8 cellular contexts compared by ENCODE assay signal in the genomic region with DNA sequence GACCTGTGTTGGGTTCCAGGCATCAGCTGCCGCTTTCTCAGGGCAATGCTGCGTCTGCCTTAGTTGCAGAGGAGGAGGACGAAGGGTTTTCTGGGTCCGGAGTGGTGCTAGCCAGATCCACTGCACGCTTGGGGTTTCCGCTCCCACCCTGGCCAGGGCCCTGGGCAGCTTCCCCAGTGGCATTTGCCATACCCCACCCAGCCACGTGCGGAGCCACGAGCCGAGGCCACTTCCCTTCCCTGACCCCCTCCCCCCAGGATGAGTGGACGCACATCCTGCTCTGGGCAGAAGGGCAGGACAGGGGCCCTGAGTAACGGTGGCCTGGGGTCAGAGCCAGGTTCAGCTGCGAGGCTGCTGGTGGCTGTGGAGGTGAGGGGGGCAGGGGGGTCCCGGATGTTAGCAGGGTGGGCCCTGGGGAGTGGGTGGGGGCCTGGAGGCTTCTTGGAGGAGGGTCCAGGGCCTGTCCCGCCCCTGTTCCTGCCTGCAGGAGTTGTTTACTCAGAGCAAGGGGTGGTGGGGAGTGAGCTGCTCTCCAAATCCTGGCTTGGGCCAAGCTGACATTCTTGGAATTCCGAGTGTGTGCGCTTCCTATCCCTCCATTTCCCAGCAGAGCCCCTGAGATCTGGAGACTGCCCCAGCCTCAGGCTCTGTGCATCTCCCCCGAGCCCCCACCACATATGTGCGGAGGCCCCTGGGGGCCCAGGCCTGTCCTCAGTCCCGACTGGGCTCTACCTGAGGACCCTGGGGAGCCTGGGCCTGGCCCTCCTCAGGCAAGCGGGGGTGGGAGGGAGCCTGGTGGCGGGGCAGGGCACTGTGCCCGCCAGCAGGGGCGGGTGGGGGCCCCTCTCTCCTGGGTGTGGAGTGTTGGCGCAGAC. TPM values are rescaled to one million over a fixed set of nuclear protein-coding genes. Genes with fewer than 3 reads are reported as not detected.
A peak's percentile ranks its signal among the peaks of the same experiment; 100 is the strongest.
DNase-seq lines count a peak whose midpoint lies in the region; ATAC-seq, FAIRE-seq and TF ChIP-seq lines count a peak whose summit lies in the region.

No MANE protein-coding gene starts in this region.

- CTCF ChIA-PET in Caco-2 (lab: Charles Lee) (interaction anchor here (0.5 to 1.3 kb wide), 5 partner anchors 10 to 846 kb away, joined by 3 to 5 read pairs (median 4); no protein-coding TSS in a partner anchor), K562 (lab: Yijun Ruan, JAX; ENCODE audit: low intra/inter-chr PET ratio) (no interaction called here)

- POLR2A ChIA-PET in Caco-2 (lab: Charles Lee) (interaction anchor here (0.6 to 1.2 kb wide), 2 partner anchors 10 to 35 kb away, joined by 4 read pairs; a partner anchor contains a TSS), K562 (lab: Yijun Ruan, JAX) (interaction anchor here (0.7 to 5.2 kb wide), 5 partner anchors 11 to 166 kb away, joined by 3 to 36 read pairs (median 4); a partner anchor contains a TSS)

- peaks cover 52% of the 10 kb centered on the region for H3K36me3 Mint-ChIP-seq in Caco-2 (ENCODE audit: insufficient read depth, unreplicated experiment)

- no peaks in the 10 kb centered on the region; the same call in 1 of the 2 replicates for H4K20me1 ChIP-seq in K562 (replicated peaks; ENCODE audit: control insufficient read depth, insufficient read depth, low read length)

- peaks cover 4% of the 10 kb centered on the region for H3K9me1 ChIP-seq in K562 (ENCODE audit: control insufficient read depth, insufficient read depth, low read length)

- 35% methylated on average over 17 of the region's 25 CpGs for WGBS in K562 (ENCODE audit: insufficient coverage, low coverage, missing lambda C conversion rate)

- TF ChIP-seq CTCF in Caco-2 (IDR thresholded peaks at IDR 0.05; ENCODE audit: insufficient read depth in 1 of 2, low read depth in 1 of 2, low read length in 1 of 2, severe bottlenecking in 1 of 2, unreplicated experiment in 1 of 2): peak in 1 of 2 experiments; percentile 5
- TF ChIP-seq CTCF in LNCaP clone FGC (IDR thresholded peaks at IDR 0.05; ENCODE audit: control insufficient read depth, extremely low read depth, insufficient read depth): no peak
- TF ChIP-seq CTCF in K562 (IDR thresholded peaks at IDR 0.05 in 2 of 3, conservative IDR thresholded peaks at IDR 0.05 in 1 of 3; ENCODE audit: insufficient read depth in 2 of 3, low read depth in 1 of 3, low read length in 3 of 3): no peak

- no peak for TF ChIP-seq EP300 in K562 (IDR thresholded peaks at IDR 0.05; ENCODE audit: low read length)

- H3K27me3 Mint-ChIP-seq in Caco-2 (ENCODE audit: insufficient read depth, unreplicated experiment): no peaks in the 10 kb centered on the region

- H3K27ac ChIP-seq in K562 (ENCODE audit: extremely low read depth, low read depth, low read length): peak overlapping the region; percentile 98; the same call in 2 of the 3 replicates

- peak overlapping the region; percentile 90 for H3K4me3 Mint-ChIP-seq in Caco-2 (ENCODE audit: unreplicated experiment)

- H3K4me3 ChIP-seq in Caco-2 (ENCODE audit: low read depth, low read length) (peak overlapping the region; percentile 68), LNCaP clone FGC (ENCODE audit: low read depth, low read length) (peak overlapping the region; percentile 96), K562 (peak overlapping the region; percentile 98), iPS-15b (ENCODE audit: low read depth, low read length) (peak overlapping the region; percentile 78), skeletal muscle cell (ENCODE audit: low read depth, low read length) (peak overlapping the region; percentile 96)

- no peak for TF ChIP-seq RAD21 in K562 (CRISPR knock-in tag; conservative IDR thresholded peaks at IDR 0.05 in 1 of 2, IDR thresholded peaks at IDR 0.05 in 1 of 2)

- peaks cover 12% of the 10 kb centered on the region for H3K4me1 Mint-ChIP-seq in Caco-2 (ENCODE audit: low read depth, unreplicated experiment)

- BruUV-seq in Caco-2 (replicated peaks; lab: Mats Ljungman, UMichigan) (no TSS peak), K562 (replicated peaks; lab: Mats Ljungman, UMichigan) (TSS peak; percentile 36)

- H3K4me1 ChIP-seq in Caco-2 (peaks cover 34% of the 10 kb centered on the region), K562 (replicated peaks in 1 of 2; ENCODE audit: control insufficient read depth in 2 of 2, insufficient read depth in 2 of 2, low read length in 2 of 2) (peaks cover 27 to 83% of the 10 kb centered on the region in 2 experiments), iPS-15b (ENCODE audit: control insufficient read depth, insufficient read depth, low read length) (peaks cover 17% of the 10 kb centered on the region)

- ATAC-seq in K562 (no peak), HG02852 (IDR thresholded peaks at IDR 0.05; ENCODE audit: unreplicated experiment) (no peak)

- no peaks in the 10 kb centered on the region for H3K9me3 ChIP-seq in Caco-2
- H3K9me3 ChIP-seq in K562 (replicated peaks; ENCODE audit: control insufficient read depth, insufficient read depth, low read depth, low read length): no peaks in the 10 kb centered on the region
- no peaks in the 10 kb centered on the region for H3K9me3 ChIP-seq in iPS-15b (ENCODE audit: control insufficient read depth, insufficient read depth, low read length)

- DNase-seq in Caco-2 (peak; percentile 79 to 86), LNCaP clone FGC (ENCODE audit: low read depth) (no peak), K562 (ENCODE audit: extremely low read depth in 1 of 4, low spot score in 3 of 4) (peak; percentile 49 to 68 (median 58)), skeletal muscle cell (ENCODE audit: low read depth) (peak; percentile 82), Kasumi-1 (lab: John Stamatoyannopoulos, UW) (no peak), NCI-H774 (lab: John Stamatoyannopoulos, UW) (no peak)

- no peak for TF ChIP-seq POLR2A in K562 (conservative IDR thresholded peaks at IDR 0.05)

- H3K9ac ChIP-seq in K562 (ENCODE audit: insufficient read depth in 1 of 2, low read depth in 2 of 2, low read length in 2 of 2) (peak overlapping the region; percentile 91 to 93; a peak in 3 of 4 replicates), iPS-15b (ENCODE audit: low read depth, low read length) (peak overlapping the region; percentile 70)

- no peak for FAIRE-seq in K562 (lab: Jason Lieb, UNC)

- no peak overlapping the region for H2AFZ ChIP-seq in K562 (ENCODE audit: low read depth, low read length)

- intact Hi-C loops in Caco-2 (cut with micrococcal nuclease; ENCODE audit: unreplicated experiment) (loop anchor here (1.0 kb wide), 1 partner anchor 11 kb away; no protein-coding TSS in a partner anchor), K562 (cut with micrococcal nuclease) (loop anchor here (2.0 to 10.0 kb wide), 2 partner anchors 35 to 71 kb away; a partner anchor contains a TSS)

- in situ Hi-C loops in K562 (cut with MboI): no loop called here

- H3K79me2 ChIP-seq in K562 (ENCODE audit: control insufficient read depth, insufficient read depth, low read length): peaks cover 46% of the 10 kb centered on the region

- H3K27ac Mint-ChIP-seq in Caco-2 (ENCODE audit: unreplicated experiment): peak overlapping the region; percentile 88

- peak overlapping the region; percentile 60 for H3K4me2 ChIP-seq in K562 (ENCODE audit: insufficient read depth, low read length)

- H3K36me3 ChIP-seq in Caco-2 (ENCODE audit: control insufficient read depth, insufficient read depth, low read length) (peaks cover 3% of the 10 kb centered on the region), K562 (ENCODE audit: control insufficient read depth, insufficient read depth, low read length) (peaks cover 23% of the 10 kb centered on the region; the same call in 1 of the 3 replicates), iPS-15b (ENCODE audit: control insufficient read depth, insufficient read depth, low read length) (peaks cover 14% of the 10 kb centered on the region)

- H3K27me3 ChIP-seq in Caco-2 (replicated peaks; ENCODE audit: control insufficient read depth, insufficient read depth, low read length) (no peaks in the 10 kb centered on the region), K562 (ENCODE audit: control insufficient read depth in 2 of 2, insufficient read depth in 2 of 2, low read length in 2 of 2) (no peaks in the 10 kb centered on the region), iPS-15b (ENCODE audit: control insufficient read depth, insufficient read depth, low read length) (no peaks in the 10 kb centered on the region)

- no peaks in the 10 kb centered on the region for H3K9me3 Mint-ChIP-seq in Caco-2 (ENCODE audit: unreplicated experiment)

RNA-seq across cellular contexts. Expression of a gene that starts 1.4 kb away (rescaled TPM):
- total RNA-seq in Caco-2 (2022) (84.5 and 95.9 TPM in 2 replicates), K562 (2014; rRNA removed) (23.1 and 40.5 TPM in 2 replicates), K562 (2014; rRNA removed; fragmentation: Illumina TruSeq; extraction: Trizol) (2.3 and 3.8 TPM in 2 replicates), K562 (2015; rRNA removed; fragmentation: Illumina TruSeq; extraction: Trizol) (15.7 and 16.7 TPM in 2 replicates), K562 (2021) (27.6 and 28.3 TPM in 2 replicates)
- 19.4 and 74.3 TPM in 2 replicates for total RNA-seq in K562 (2011; cell fraction: chromatin; rRNA removed; ENCODE audit: low replicate concordance)
- 78.6 and 92.9 TPM in 2 replicates for total RNA-seq in K562 (2011; cell fraction: nucleolus; rRNA removed)
- total RNA-seq in K562 (2011; cell fraction: nucleoplasm; rRNA removed): 32.7 and 41.1 TPM in 2 replicates
- polyA plus RNA-seq in K562 (2011; rRNA removed) (21.5 and 42.1 TPM in 2 replicates), K562 (2014; fragmentation: Illumina TruSeq; extraction: Trizol) (5.6 and 19.8 TPM in 2 replicates), K562 (2014; fragmentation: Nextera tagmentation; extraction: Ambion mirVana) (1 to 10 TPM in 1 of 2 experiments, under 1 TPM in 1; 0.07 to 2.4 TPM), K562 (2014; rRNA removed) (31.0 and 33.0 TPM in 2 replicates)
- polyA plus RNA-seq in K562 (2011; cell fraction: cytosol; rRNA removed): 46.2 and 103 TPM in 2 replicates
- 108 and 187 TPM in 2 replicates for polyA plus RNA-seq in K562 (2011; cell fraction: nucleus; rRNA removed)
- polyA plus RNA-seq in K562 (2012): 26.1 and 35.7 TPM in 2 replicates
- 6.9 and 10.4 TPM in 2 replicates for polyA minus RNA-seq in K562 (2011; rRNA and poly(A)+ RNA removed)
- polyA minus RNA-seq in K562 (2011; cell fraction: cytosol; rRNA and poly(A)+ RNA removed): 27.9 and 34.5 TPM in 2 replicates
- 18.6 and 21.2 TPM in 2 replicates for polyA minus RNA-seq in K562 (2011; cell fraction: nucleus; rRNA and poly(A)+ RNA removed)

RNA-seq across cellular contexts. Expression of a gene that starts 1.7 kb away (rescaled TPM):
- total RNA-seq in Caco-2 (2022) (139 and 141 TPM in 2 replicates), K562 (2014; rRNA removed) (688 and 1,043 TPM in 2 replicates), K562 (2014; rRNA removed; fragmentation: Illumina TruSeq; extraction: Trizol) (21.4 and 38.3 TPM in 2 replicates), K562 (2015; rRNA removed; fragmentation: Illumina TruSeq; extraction: Trizol) (170 and 171 TPM in 2 replicates), K562 (2021) (217 and 237 TPM in 2 replicates)
- total RNA-seq in K562 (2011; cell fraction: chromatin; rRNA removed; ENCODE audit: low replicate concordance): 11.3 and 43.7 TPM in 2 replicates
- 55.9 and 78.4 TPM in 2 replicates for total RNA-seq in K562 (2011; cell fraction: nucleolus; rRNA removed)
- total RNA-seq in K562 (2011; cell fraction: nucleoplasm; rRNA removed): 39.7 and 45.6 TPM in 2 replicates
- polyA plus RNA-seq in K562 (2011; rRNA removed) (40.7 and 91.6 TPM in 2 replicates), K562 (2014; fragmentation: Illumina TruSeq; extraction: Trizol) (48.1 and 191 TPM in 2 replicates), K562 (2014; fragmentation: Nextera tagmentation; extraction: Ambion mirVana) (100 to 1,000 TPM in 1 of 2 experiments, 10 to 100 TPM in 1; 97.7 to 108 TPM), K562 (2014; rRNA removed) (350 and 635 TPM in 2 replicates)
- polyA plus RNA-seq in K562 (2011; cell fraction: cytosol; rRNA removed): 76.1 and 201 TPM in 2 replicates
- 112 and 200 TPM in 2 replicates for polyA plus RNA-seq in K562 (2011; cell fraction: nucleus; rRNA removed)
- 226 and 569 TPM in 2 replicates for polyA plus RNA-seq in K562 (2012)
- polyA minus RNA-seq in K562 (2011; rRNA and poly(A)+ RNA removed): 35.2 and 74.3 TPM in 2 replicates
- 127 and 132 TPM in 2 replicates for polyA minus RNA-seq in K562 (2011; cell fraction: cytosol; rRNA and poly(A)+ RNA removed)
- 29.1 and 33.3 TPM in 2 replicates for polyA minus RNA-seq in K562 (2011; cell fraction: nucleus; rRNA and poly(A)+ RNA removed)

RNA-seq across cellular contexts. Expression of a gene that starts 11.3 kb away (rescaled TPM):
- 268 and 302 TPM in 2 replicates for total RNA-seq in Caco-2 (2022)
- 104 and 449 TPM in 2 replicates for total RNA-seq in K562 (2011; cell fraction: chromatin; rRNA removed; ENCODE audit: low replicate concordance)
- 583 and 614 TPM in 2 replicates for total RNA-seq in K562 (2011; cell fraction: nucleolus; rRNA removed)
- 235 and 299 TPM in 2 replicates for total RNA-seq in K562 (2011; cell fraction: nucleoplasm; rRNA removed)
- 141 and 185 TPM in 2 replicates for total RNA-seq in K562 (2014; rRNA removed)
- total RNA-seq in K562 (2014; rRNA removed; fragmentation: Illumina TruSeq; extraction: Trizol): 40.0 and 65.9 TPM in 2 replicates
- total RNA-seq in K562 (2015; rRNA removed; fragmentation: Illumina TruSeq; extraction: Trizol): 121 and 140 TPM in 2 replicates
- total RNA-seq in K562 (2021): 187 and 189 TPM in 2 replicates
- polyA plus RNA-seq in K562 (2011; rRNA removed): 179 and 218 TPM in 2 replicates
- polyA plus RNA-seq in K562 (2011; cell fraction: cytosol; rRNA removed): 332 and 568 TPM in 2 replicates
- polyA plus RNA-seq in K562 (2011; cell fraction: nucleus; rRNA removed): 363 and 514 TPM in 2 replicates
- 181 and 228 TPM in 2 replicates for polyA plus RNA-seq in K562 (2012)
- polyA plus RNA-seq in K562 (2014; fragmentation: Illumina TruSeq; extraction: Trizol): 95.6 and 190 TPM in 2 replicates
- polyA plus RNA-seq in K562 (2014; fragmentation: Nextera tagmentation; extraction: Ambion mirVana): 1 to 10 TPM; 2.3 to 6.5 TPM
- polyA plus RNA-seq in K562 (2014; rRNA removed): 187 and 238 TPM in 2 replicates
- 64.7 and 146 TPM in 2 replicates for polyA minus RNA-seq in K562 (2011; rRNA and poly(A)+ RNA removed)
- 86.1 and 96.6 TPM in 2 replicates for polyA minus RNA-seq in K562 (2011; cell fraction: cytosol; rRNA and poly(A)+ RNA removed)
- 94.5 and 98.4 TPM in 2 replicates for polyA minus RNA-seq in K562 (2011; cell fraction: nucleus; rRNA and poly(A)+ RNA removed)

RNA-seq across cellular contexts. Expression of a gene that starts 16.3 kb away (rescaled TPM):
- total RNA-seq in Caco-2 (2022) (15.4 and 16.3 TPM in 2 replicates), K562 (2014; rRNA removed) (19.7 and 21.9 TPM in 2 replicates), K562 (2014; rRNA removed; fragmentation: Illumina TruSeq; extraction: Trizol) (0.86 and 2.3 TPM in 2 replicates), K562 (2015; rRNA removed; fragmentation: Illumina TruSeq; extraction: Trizol) (5.8 and 6.0 TPM in 2 replicates), K562 (2021) (29.0 and 35.7 TPM in 2 replicates)
- total RNA-seq in K562 (2011; cell fraction: chromatin; rRNA removed; ENCODE audit: low replicate concordance): 32.8 and 134 TPM in 2 replicates
- 116 and 120 TPM in 2 replicates for total RNA-seq in K562 (2011; cell fraction: nucleolus; rRNA removed)
- 53.6 and 58.1 TPM in 2 replicates for total RNA-seq in K562 (2011; cell fraction: nucleoplasm; rRNA removed)
- polyA plus RNA-seq in K562 (2011; rRNA removed) (5.7 and 15.1 TPM in 2 replicates), K562 (2014; fragmentation: Illumina TruSeq; extraction: Trizol) (7.2 and 13.1 TPM in 2 replicates), K562 (2014; fragmentation: Nextera tagmentation; extraction: Ambion mirVana) (under 1 TPM; 0.10 to 0.13 TPM), K562 (2014; rRNA removed) (40.7 and 51.0 TPM in 2 replicates)
- 5.8 and 17.5 TPM in 2 replicates for polyA plus RNA-seq in K562 (2011; cell fraction: cytosol; rRNA removed)
- 229 and 325 TPM in 2 replicates for polyA plus RNA-seq in K562 (2011; cell fraction: nucleus; rRNA removed)
- polyA plus RNA-seq in K562 (2012): 22.7 and 54.8 TPM in 2 replicates
- polyA minus RNA-seq in K562 (2011; rRNA and poly(A)+ RNA removed): 0.84 and 1.6 TPM in 2 replicates
- 5.2 and 6.3 TPM in 2 replicates for polyA minus RNA-seq in K562 (2011; cell fraction: cytosol; rRNA and poly(A)+ RNA removed)
- polyA minus RNA-seq in K562 (2011; cell fraction: nucleus; rRNA and poly(A)+ RNA removed): 24.2 and 30.4 TPM in 2 replicates

RNA-seq across cellular contexts. Expression of a gene that starts 25.3 kb away (rescaled TPM):
- total RNA-seq in Caco-2 (2022) (84.7 and 93.6 TPM in 2 replicates), K562 (2014; rRNA removed) (22.2 and 32.0 TPM in 2 replicates), K562 (2014; rRNA removed; fragmentation: Illumina TruSeq; extraction: Trizol) (3.6 and 5.0 TPM in 2 replicates), K562 (2015; rRNA removed; fragmentation: Illumina TruSeq; extraction: Trizol) (8.4 and 9.0 TPM in 2 replicates), K562 (2021) (87.1 and 87.5 TPM in 2 replicates)
- total RNA-seq in K562 (2011; cell fraction: chromatin; rRNA removed; ENCODE audit: low replicate concordance): 83.1 and 391 TPM in 2 replicates
- total RNA-seq in K562 (2011; cell fraction: nucleolus; rRNA removed): 282 and 286 TPM in 2 replicates
- 136 and 157 TPM in 2 replicates for total RNA-seq in K562 (2011; cell fraction: nucleoplasm; rRNA removed)
- polyA plus RNA-seq in K562 (2011; rRNA removed) (6.9 and 29.3 TPM in 2 replicates), K562 (2014; fragmentation: Illumina TruSeq; extraction: Trizol) (21.4 and 37.1 TPM in 2 replicates), K562 (2014; fragmentation: Nextera tagmentation; extraction: Ambion mirVana) (under 1 TPM; 0.39 TPM), K562 (2014; rRNA removed) (36.4 and 49.4 TPM in 2 replicates)
- 10.0 and 17.9 TPM in 2 replicates for polyA plus RNA-seq in K562 (2011; cell fraction: cytosol; rRNA removed)
- polyA plus RNA-seq in K562 (2011; cell fraction: nucleus; rRNA removed): 266 and 420 TPM in 2 replicates
- 39.2 and 88.0 TPM in 2 replicates for polyA plus RNA-seq in K562 (2012)
- 9.2 and 12.6 TPM in 2 replicates for polyA minus RNA-seq in K562 (2011; rRNA and poly(A)+ RNA removed)
- polyA minus RNA-seq in K562 (2011; cell fraction: cytosol; rRNA and poly(A)+ RNA removed): 26.3 TPM in 2 replicates
- 88.9 and 90.9 TPM in 2 replicates for polyA minus RNA-seq in K562 (2011; cell fraction: nucleus; rRNA and poly(A)+ RNA removed)

Comparison
In these comparisons a context has a peak if more than half of its experiments do, and no peak if none do; other contexts are left out.
1. DNase-seq: peak in Caco-2 (2 of 2), K562 (4 of 4) and skeletal muscle cell (single experiment); none in LNCaP clone FGC (single experiment), Kasumi-1 (0 of 2) and NCI-H774 (single experiment).
2. Peak in every context shown above with its lines, with median percentiles within 50 percentile points of each other: H3K4me3 ChIP-seq.